ENCODE assay signal across 1 cellular context in genomic region chr9:137188490-137189296, GRCh38.
TF ChIP-seq lines count a peak whose summit lies in the region.

A gene with protein sequence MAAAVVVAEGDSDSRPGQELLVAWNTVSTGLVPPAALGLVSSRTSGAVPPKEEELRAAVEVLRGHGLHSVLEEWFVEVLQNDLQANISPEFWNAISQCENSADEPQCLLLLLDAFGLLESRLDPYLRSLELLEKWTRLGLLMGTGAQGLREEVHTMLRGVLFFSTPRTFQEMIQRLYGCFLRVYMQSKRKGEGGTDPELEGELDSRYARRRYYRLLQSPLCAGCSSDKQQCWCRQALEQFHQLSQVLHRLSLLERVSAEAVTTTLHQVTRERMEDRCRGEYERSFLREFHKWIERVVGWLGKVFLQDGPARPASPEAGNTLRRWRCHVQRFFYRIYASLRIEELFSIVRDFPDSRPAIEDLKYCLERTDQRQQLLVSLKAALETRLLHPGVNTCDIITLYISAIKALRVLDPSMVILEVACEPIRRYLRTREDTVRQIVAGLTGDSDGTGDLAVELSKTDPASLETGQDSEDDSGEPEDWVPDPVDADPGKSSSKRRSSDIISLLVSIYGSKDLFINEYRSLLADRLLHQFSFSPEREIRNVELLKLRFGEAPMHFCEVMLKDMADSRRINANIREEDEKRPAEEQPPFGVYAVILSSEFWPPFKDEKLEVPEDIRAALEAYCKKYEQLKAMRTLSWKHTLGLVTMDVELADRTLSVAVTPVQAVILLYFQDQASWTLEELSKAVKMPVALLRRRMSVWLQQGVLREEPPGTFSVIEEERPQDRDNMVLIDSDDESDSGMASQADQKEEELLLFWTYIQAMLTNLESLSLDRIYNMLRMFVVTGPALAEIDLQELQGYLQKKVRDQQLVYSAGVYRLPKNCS (minus strand): TSS chr9:137188560. CDS start chr9:137188532, 28 bp downstream.
A gene with protein sequence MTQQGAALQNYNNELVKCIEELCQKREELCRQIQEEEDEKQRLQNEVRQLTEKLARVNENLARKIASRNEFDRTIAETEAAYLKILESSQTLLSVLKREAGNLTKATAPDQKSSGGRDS (plus strand): TSS chr9:137188676. CDS start chr9:137188727, 51 bp downstream.

TF ChIP-seq in K562, 482 proteins besides CTCF, POLR2A, EP300 and RAD21 (continued from another document and continues in another):
- TF ChIP-seq, protein P1, sequence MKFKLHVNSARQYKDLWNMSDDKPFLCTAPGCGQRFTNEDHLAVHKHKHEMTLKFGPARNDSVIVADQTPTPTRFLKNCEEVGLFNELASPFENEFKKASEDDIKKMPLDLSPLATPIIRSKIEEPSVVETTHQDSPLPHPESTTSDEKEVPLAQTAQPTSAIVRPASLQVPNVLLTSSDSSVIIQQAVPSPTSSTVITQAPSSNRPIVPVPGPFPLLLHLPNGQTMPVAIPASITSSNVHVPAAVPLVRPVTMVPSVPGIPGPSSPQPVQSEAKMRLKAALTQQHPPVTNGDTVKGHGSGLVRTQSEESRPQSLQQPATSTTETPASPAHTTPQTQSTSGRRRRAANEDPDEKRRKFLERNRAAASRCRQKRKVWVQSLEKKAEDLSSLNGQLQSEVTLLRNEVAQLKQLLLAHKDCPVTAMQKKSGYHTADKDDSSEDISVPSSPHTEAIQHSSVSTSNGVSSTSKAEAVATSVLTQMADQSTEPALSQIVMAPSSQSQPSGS (CRISPR knock-in tag; IDR thresholded peaks at IDR 0.05) = 0 out of 2 replicates have a peak, but pooled peaks have one; percentile 62
- TF ChIP-seq ZNF511 (CRISPR knock-in tag; IDR thresholded peaks at IDR 0.05) (0 out of 2 replicates have a peak, but pooled peaks have one; percentile 42), POLR3G (IDR thresholded peaks at IDR 0.05; ENCODE audit: extremely low read depth, insufficient read length, insufficient replicate concordance) (no peak), EZH2 (IDR thresholded peaks at IDR 0.05; ENCODE audit: borderline replicate concordance, low read depth, low read length) (no peak), TFAP4 (CRISPR knock-in tag; IDR thresholded peaks at IDR 0.05; ENCODE audit: borderline replicate concordance) (peak; percentile 73), NBN (IDR thresholded peaks at IDR 0.05; ENCODE audit: low read depth) (peak; percentile 95), TRIM24 (IDR thresholded peaks at IDR 0.05) (0 out of 4 replicates have a peak, but pooled peaks of 1 of the 2 experiments have one; percentile 16), MAZ (CRISPR knock-in tag; conservative IDR thresholded peaks at IDR 0.05 in 1 of 2, IDR thresholded peaks at IDR 0.05 in 1 of 2) (peak; percentile 91 to 94), BCOR (IDR thresholded peaks at IDR 0.05) (peak; percentile 57), MXD1 (CRISPR knock-in tag; IDR thresholded peaks at IDR 0.05; ENCODE audit: borderline replicate concordance, poor library complexity, severe bottlenecking) (peak; percentile 35), CSDE1 (IDR thresholded peaks at IDR 0.05) (peak in 1 of 2 experiments; percentile 98; a peak in 1 of 4 replicates), SMAD1 (IDR thresholded peaks at IDR 0.05; ENCODE audit: low read depth, low read length, partially characterized antibody) (peak; percentile 5), POU5F1 (IDR thresholded peaks at IDR 0.05; ENCODE audit: borderline replicate concordance, low read depth, low read length, partially characterized antibody) (peak; percentile 83), KHSRP (IDR thresholded peaks at IDR 0.05) (peak; percentile 99), GATAD2B (IDR thresholded peaks at IDR 0.05; ENCODE audit: borderline replicate concordance) (no peak; the same call in 1 of the 2 replicates), MEIS2 (IDR thresholded peaks at IDR 0.05; ENCODE audit: partially characterized antibody) (peak; percentile 80), VEZF1 (CRISPR knock-in tag; IDR thresholded peaks at IDR 0.05) (peak; percentile 86), XRCC5 (IDR thresholded peaks at IDR 0.05; ENCODE audit: low read depth, low read length) (peak; percentile 55; the same call in 1 of the 2 replicates)
- TF ChIP-seq, protein P2, sequence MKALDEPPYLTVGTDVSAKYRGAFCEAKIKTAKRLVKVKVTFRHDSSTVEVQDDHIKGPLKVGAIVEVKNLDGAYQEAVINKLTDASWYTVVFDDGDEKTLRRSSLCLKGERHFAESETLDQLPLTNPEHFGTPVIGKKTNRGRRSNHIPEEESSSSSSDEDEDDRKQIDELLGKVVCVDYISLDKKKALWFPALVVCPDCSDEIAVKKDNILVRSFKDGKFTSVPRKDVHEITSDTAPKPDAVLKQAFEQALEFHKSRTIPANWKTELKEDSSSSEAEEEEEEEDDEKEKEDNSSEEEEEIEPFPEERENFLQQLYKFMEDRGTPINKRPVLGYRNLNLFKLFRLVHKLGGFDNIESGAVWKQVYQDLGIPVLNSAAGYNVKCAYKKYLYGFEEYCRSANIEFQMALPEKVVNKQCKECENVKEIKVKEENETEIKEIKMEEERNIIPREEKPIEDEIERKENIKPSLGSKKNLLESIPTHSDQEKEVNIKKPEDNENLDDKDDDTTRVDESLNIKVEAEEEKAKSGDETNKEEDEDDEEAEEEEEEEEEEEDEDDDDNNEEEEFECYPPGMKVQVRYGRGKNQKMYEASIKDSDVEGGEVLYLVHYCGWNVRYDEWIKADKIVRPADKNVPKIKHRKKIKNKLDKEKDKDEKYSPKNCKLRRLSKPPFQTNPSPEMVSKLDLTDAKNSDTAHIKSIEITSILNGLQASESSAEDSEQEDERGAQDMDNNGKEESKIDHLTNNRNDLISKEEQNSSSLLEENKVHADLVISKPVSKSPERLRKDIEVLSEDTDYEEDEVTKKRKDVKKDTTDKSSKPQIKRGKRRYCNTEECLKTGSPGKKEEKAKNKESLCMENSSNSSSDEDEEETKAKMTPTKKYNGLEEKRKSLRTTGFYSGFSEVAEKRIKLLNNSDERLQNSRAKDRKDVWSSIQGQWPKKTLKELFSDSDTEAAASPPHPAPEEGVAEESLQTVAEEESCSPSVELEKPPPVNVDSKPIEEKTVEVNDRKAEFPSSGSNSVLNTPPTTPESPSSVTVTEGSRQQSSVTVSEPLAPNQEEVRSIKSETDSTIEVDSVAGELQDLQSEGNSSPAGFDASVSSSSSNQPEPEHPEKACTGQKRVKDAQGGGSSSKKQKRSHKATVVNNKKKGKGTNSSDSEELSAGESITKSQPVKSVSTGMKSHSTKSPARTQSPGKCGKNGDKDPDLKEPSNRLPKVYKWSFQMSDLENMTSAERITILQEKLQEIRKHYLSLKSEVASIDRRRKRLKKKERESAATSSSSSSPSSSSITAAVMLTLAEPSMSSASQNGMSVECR (CRISPR knock-in tag; IDR thresholded peaks at IDR 0.05) = peak; percentile 97
- TF ChIP-seq, protein P3, sequence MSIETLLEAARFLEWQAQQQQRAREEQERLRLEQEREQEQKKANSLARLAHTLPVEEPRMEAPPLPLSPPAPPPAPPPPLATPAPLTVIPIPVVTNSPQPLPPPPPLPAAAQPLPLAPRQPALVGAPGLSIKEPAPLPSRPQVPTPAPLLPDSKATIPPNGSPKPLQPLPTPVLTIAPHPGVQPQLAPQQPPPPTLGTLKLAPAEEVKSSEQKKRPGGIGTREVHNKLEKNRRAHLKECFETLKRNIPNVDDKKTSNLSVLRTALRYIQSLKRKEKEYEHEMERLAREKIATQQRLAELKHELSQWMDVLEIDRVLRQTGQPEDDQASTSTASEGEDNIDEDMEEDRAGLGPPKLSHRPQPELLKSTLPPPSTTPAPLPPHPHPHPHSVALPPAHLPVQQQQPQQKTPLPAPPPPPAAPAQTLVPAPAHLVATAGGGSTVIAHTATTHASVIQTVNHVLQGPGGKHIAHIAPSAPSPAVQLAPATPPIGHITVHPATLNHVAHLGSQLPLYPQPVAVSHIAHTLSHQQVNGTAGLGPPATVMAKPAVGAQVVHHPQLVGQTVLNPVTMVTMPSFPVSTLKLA (conservative IDR thresholded peaks at IDR 0.05) = peak; percentile 94 to 98
- TF ChIP-seq, protein P4, sequence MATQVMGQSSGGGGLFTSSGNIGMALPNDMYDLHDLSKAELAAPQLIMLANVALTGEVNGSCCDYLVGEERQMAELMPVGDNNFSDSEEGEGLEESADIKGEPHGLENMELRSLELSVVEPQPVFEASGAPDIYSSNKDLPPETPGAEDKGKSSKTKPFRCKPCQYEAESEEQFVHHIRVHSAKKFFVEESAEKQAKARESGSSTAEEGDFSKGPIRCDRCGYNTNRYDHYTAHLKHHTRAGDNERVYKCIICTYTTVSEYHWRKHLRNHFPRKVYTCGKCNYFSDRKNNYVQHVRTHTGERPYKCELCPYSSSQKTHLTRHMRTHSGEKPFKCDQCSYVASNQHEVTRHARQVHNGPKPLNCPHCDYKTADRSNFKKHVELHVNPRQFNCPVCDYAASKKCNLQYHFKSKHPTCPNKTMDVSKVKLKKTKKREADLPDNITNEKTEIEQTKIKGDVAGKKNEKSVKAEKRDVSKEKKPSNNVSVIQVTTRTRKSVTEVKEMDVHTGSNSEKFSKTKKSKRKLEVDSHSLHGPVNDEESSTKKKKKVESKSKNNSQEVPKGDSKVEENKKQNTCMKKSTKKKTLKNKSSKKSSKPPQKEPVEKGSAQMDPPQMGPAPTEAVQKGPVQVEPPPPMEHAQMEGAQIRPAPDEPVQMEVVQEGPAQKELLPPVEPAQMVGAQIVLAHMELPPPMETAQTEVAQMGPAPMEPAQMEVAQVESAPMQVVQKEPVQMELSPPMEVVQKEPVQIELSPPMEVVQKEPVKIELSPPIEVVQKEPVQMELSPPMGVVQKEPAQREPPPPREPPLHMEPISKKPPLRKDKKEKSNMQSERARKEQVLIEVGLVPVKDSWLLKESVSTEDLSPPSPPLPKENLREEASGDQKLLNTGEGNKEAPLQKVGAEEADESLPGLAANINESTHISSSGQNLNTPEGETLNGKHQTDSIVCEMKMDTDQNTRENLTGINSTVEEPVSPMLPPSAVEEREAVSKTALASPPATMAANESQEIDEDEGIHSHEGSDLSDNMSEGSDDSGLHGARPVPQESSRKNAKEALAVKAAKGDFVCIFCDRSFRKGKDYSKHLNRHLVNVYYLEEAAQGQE (CRISPR knock-in tag; IDR thresholded peaks at IDR 0.05; ENCODE audit: low read depth) = 0 out of 2 replicates have a peak, but pooled peaks have one; percentile 29
- TF ChIP-seq, protein P5, sequence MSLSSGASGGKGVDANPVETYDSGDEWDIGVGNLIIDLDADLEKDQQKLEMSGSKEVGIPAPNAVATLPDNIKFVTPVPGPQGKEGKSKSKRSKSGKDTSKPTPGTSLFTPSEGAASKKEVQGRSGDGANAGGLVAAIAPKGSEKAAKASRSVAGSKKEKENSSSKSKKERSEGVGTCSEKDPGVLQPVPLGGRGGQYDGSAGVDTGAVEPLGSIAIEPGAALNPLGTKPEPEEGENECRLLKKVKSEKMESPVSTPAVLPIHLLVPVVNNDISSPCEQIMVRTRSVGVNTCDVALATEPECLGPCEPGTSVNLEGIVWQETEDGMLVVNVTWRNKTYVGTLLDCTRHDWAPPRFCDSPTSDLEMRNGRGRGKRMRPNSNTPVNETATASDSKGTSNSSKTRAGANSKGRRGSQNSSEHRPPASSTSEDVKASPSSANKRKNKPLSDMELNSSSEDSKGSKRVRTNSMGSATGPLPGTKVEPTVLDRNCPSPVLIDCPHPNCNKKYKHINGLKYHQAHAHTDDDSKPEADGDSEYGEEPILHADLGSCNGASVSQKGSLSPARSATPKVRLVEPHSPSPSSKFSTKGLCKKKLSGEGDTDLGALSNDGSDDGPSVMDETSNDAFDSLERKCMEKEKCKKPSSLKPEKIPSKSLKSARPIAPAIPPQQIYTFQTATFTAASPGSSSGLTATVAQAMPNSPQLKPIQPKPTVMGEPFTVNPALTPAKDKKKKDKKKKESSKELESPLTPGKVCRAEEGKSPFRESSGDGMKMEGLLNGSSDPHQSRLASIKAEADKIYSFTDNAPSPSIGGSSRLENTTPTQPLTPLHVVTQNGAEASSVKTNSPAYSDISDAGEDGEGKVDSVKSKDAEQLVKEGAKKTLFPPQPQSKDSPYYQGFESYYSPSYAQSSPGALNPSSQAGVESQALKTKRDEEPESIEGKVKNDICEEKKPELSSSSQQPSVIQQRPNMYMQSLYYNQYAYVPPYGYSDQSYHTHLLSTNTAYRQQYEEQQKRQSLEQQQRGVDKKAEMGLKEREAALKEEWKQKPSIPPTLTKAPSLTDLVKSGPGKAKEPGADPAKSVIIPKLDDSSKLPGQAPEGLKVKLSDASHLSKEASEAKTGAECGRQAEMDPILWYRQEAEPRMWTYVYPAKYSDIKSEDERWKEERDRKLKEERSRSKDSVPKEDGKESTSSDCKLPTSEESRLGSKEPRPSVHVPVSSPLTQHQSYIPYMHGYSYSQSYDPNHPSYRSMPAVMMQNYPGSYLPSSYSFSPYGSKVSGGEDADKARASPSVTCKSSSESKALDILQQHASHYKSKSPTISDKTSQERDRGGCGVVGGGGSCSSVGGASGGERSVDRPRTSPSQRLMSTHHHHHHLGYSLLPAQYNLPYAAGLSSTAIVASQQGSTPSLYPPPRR (CRISPR knock-in tag; IDR thresholded peaks at IDR 0.05; ENCODE audit: borderline replicate concordance) = 0 out of 2 replicates have a peak, but pooled peaks have one; percentile 12
